20 cellular contexts compared by ENCODE assay signal in genomic region chr13:94901070-94901469, GRCh38.
"Had no signal": no experiment of that assay in that cellular context is flagged by ENCODE, and none has a peak within 500 bp of the region (broad histone marks: within the 10 kb centered on the region; RNA-seq: fewer than 3 reads in every experiment).

No MANE protein-coding gene starts in this region.

- ATAC-seq: Panc1, PC-3, SK-N-SH treated with all-trans-retinoic acid at 6 μM for 48 hours had no signal

- DNase-seq: KBM-7; MV-4-11; NCI-H1048; NCI-H1105; NCI-H1417; NCI-H1436 treated with DMSO at 0.1 percent for 48 hours; NCI-H1694; NCI-H187 treated with DMSO at 0.1 percent for 48 hours; NCI-H2029 treated with DMSO at 0.1 percent for 48 hours; NCI-H2171 treated with DMSO at 0.1 percent for 48 hours; NCI-H524; NCI-H69; NCI-H774; NK-92 treated with Interleukin-12 subunit alpha and Interleukin-12 subunit beta, amount 100 ng/mL, for 24 hours; PC-3; SHP77; T-helper 1 cell had no signal

- H3K27ac ChIP-seq: RWPE1 had no signal
